Comparison of ENCODE assay signal across 14 cellular contexts in the genomic region with DNA sequence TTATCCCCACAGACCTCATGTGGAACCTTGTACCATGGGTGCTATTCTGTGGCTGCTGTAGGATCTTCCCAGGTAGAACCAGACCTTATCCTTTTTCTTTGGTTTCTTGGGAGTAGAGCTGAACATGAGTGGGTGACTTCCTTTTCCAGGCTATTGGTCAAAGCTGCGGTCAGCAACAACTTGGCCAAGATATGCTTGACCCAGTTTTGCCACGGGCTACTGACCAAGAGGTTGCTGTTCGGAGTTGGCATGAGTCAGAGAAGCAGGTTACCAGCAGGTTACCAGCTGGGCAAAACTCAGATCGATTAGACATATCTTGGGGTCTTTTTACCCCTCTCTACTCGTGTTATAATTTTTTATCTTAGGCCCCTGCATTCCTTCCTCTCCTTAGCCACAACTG. TPM values are rescaled to one million over a fixed set of nuclear protein-coding genes. Genes with fewer than 3 reads are reported as not detected.
DNase-seq lines count a peak whose midpoint lies in the region; ATAC-seq and TF ChIP-seq lines count a peak whose summit lies in the region.
"Had no signal": no experiment of that assay in that cellular context is flagged by ENCODE, and none has a peak within 500 bp of the region (broad histone marks: within the 10 kb centered on the region; RNA-seq: fewer than 3 reads in every experiment).

No MANE protein-coding gene starts in this region.

- intact Hi-C loops in CD4-positive, alpha-beta memory T cell (cut with micrococcal nuclease): no loop called here

- no peak for ATAC-seq in GM18858 (IDR thresholded peaks at IDR 0.05; ENCODE audit: unreplicated experiment)
- no peak for ATAC-seq in activated CD4-positive, CD25-positive, alpha-beta regulatory T cell treated with anti-CD3 and anti-CD28 coated beads, Interleukin-2, amount 50 U/mL, for 24 hours
- ATAC-seq: CD8-positive, alpha-beta T cell had no signal

- CTCF ChIA-PET in CD4-positive, alpha-beta memory T cell (lab: Charles Lee; ENCODE audit: partially characterized antibody): no interaction called here

- DNase-seq in EL: peak; percentile 12
- DNase-seq in HT1080 (ENCODE audit: low read depth): peak; percentile 23
- peak; percentile 35 for DNase-seq in astrocyte of the hippocampus (ENCODE audit: low read depth, low spot score)
- DNase-seq in mesothelial cell of epicardium (ENCODE audit: low spot score in 2 of 2, unreplicated experiment in 2 of 2): no peak
- no peak for DNase-seq in CD4-positive, alpha-beta memory T cell
- DNase-seq in HuH-7.5 (ENCODE audit: low spot score): no peak
- DNase-seq: activated CD4-positive, alpha-beta T cell treated with anti-CD3 and anti-CD28 coated beads, Interleukin-2, amount 10 ng/mL, durations not matched to agents 24 days and 14 days; activated effector memory CD4-positive, alpha-beta T cell treated with Interleukin-2 at 50 U/mL for 16 hours; CD8-positive, alpha-beta T cell; foreskin fibroblast; NCI-H524 had no signal

- H3K27ac ChIP-seq in CD4-positive, alpha-beta memory T cell (ENCODE audit: low read depth, low read length): no peak overlapping the region
- H3K27ac ChIP-seq: SJSA1 had no signal

- no peaks in the 10 kb centered on the region for H3K36me3 ChIP-seq in CD4-positive, alpha-beta memory T cell (ENCODE audit: insufficient read depth, low read length)
- H3K36me3 ChIP-seq: SJSA1 had no signal

- no peaks in the 10 kb centered on the region for H3K27me3 Mint-ChIP-seq in mesothelial cell of epicardium (ENCODE audit: low read depth)
- no peaks in the 10 kb centered on the region for H3K27me3 Mint-ChIP-seq in CD4-positive, alpha-beta memory T cell
- H3K27me3 Mint-ChIP-seq: activated CD4-positive, alpha-beta T cell treated with anti-CD3 and anti-CD28 coated beads, Interleukin-2, amount 10 ng/mL, durations not matched to agents 24 days and 14 days had no signal

- POLR2A ChIA-PET in CD4-positive, alpha-beta memory T cell (lab: Charles Lee; ENCODE audit: partially characterized antibody): no interaction called here

- no peaks in the 10 kb centered on the region for H3K36me3 Mint-ChIP-seq in mesothelial cell of epicardium
- H3K36me3 Mint-ChIP-seq in CD4-positive, alpha-beta memory T cell: no peaks in the 10 kb centered on the region
- H3K36me3 Mint-ChIP-seq: CD8-positive, alpha-beta T cell had no signal

- no peaks in the 10 kb centered on the region for H3K9me3 ChIP-seq in CD4-positive, alpha-beta memory T cell (ENCODE audit: control insufficient read depth in 1 of 2, low read length in 2 of 2)
- H3K9me3 ChIP-seq: SJSA1 had no signal

- H3K27ac Mint-ChIP-seq in mesothelial cell of epicardium: peak overlapping the region; percentile 12
- no peak overlapping the region for H3K27ac Mint-ChIP-seq in CD4-positive, alpha-beta memory T cell
- H3K27ac Mint-ChIP-seq: activated CD4-positive, alpha-beta T cell treated with anti-CD3 and anti-CD28 coated beads, Interleukin-2, amount 10 ng/mL, durations not matched to agents 24 days and 14 days; CD8-positive, alpha-beta T cell had no signal

- no peak overlapping the region for H3K4me3 ChIP-seq in CD4-positive, alpha-beta memory T cell (ENCODE audit: low read length in 2 of 2)
- H3K4me3 ChIP-seq: SJSA1 had no signal

- H3K27me3 ChIP-seq in CD4-positive, alpha-beta memory T cell (ENCODE audit: insufficient read depth, low read length): no peaks in the 10 kb centered on the region
- H3K27me3 ChIP-seq: SJSA1 had no signal

- TF ChIP-seq CTCF in mesothelial cell of epicardium (IDR thresholded peaks at IDR 0.05; ENCODE audit: unreplicated experiment): no peak

- peaks cover 22% of the 10 kb centered on the region for H3K4me1 Mint-ChIP-seq in mesothelial cell of epicardium
- peaks cover 0 to 5% (median 2%) of the 10 kb centered on the region in 4 donors for H3K4me1 Mint-ChIP-seq in CD4-positive, alpha-beta memory T cell
- H3K4me1 Mint-ChIP-seq: activated CD4-positive, alpha-beta T cell treated with anti-CD3 and anti-CD28 coated beads, Interleukin-2, amount 10 ng/mL, durations not matched to agents 24 days and 14 days had no signal

- no peak overlapping the region for H3K4me3 Mint-ChIP-seq in mesothelial cell of epicardium
- no peak overlapping the region for H3K4me3 Mint-ChIP-seq in CD4-positive, alpha-beta memory T cell
- H3K4me3 Mint-ChIP-seq: activated CD4-positive, alpha-beta T cell treated with anti-CD3 and anti-CD28 coated beads, Interleukin-2, amount 10 ng/mL, durations not matched to agents 24 days and 14 days; CD8-positive, alpha-beta T cell had no signal

- H3K9me3 Mint-ChIP-seq in mesothelial cell of epicardium: no peaks in the 10 kb centered on the region
- H3K9me3 Mint-ChIP-seq in CD4-positive, alpha-beta memory T cell: no peaks in the 10 kb centered on the region
- H3K9me3 Mint-ChIP-seq: activated CD4-positive, alpha-beta T cell treated with anti-CD3 and anti-CD28 coated beads, Interleukin-2, amount 10 ng/mL, durations not matched to agents 24 days and 14 days; CD8-positive, alpha-beta T cell had no signal

- H3K4me1 ChIP-seq in CD4-positive, alpha-beta memory T cell (ENCODE audit: insufficient read depth, low read length): no peaks in the 10 kb centered on the region
- H3K4me1 ChIP-seq: SJSA1 had no signal

RNA-seq across cellular contexts. Expression of a gene that starts 36.7 kb away (rescaled TPM):
- total RNA-seq in HT1080 (2014; rRNA removed; shearing (Covaris generic)): 9.6 and 16.1 TPM in 2 replicates
- 8.0 and 10.3 TPM in 2 replicates for polyA plus RNA-seq in HT1080 (2015; cell fraction: cytosol; rRNA removed)
- 10.7 and 13.7 TPM in 2 replicates for polyA plus RNA-seq in HT1080 (2015; cell fraction: nucleus; rRNA removed)
- total RNA-seq in mesothelial cell of epicardium: 32.2 to 37.4 TPM (median 35.9 TPM) in 3 replicates
- under 1 TPM; 0.39 to 0.73 TPM for total RNA-seq in CD4-positive, alpha-beta memory T cell
- polyA plus RNA-seq in CD4-positive, alpha-beta memory T cell: under 1 TPM in 1 of 2 donors, not detected in 1; 0.36 TPM

Comparison
In these comparisons a context has a peak if more than half of its experiments do, and no peak if none do; other contexts are left out.
1. DNase-seq: peak in EL (single experiment), HT1080 (single experiment) and astrocyte of the hippocampus (single experiment); none in mesothelial cell of epicardium (0 of 2), CD4-positive, alpha-beta memory T cell (0 of 5) and HuH-7.5 (single experiment).